Comparison of ENCODE assay signal across 2 cellular contexts in the genomic region with DNA sequence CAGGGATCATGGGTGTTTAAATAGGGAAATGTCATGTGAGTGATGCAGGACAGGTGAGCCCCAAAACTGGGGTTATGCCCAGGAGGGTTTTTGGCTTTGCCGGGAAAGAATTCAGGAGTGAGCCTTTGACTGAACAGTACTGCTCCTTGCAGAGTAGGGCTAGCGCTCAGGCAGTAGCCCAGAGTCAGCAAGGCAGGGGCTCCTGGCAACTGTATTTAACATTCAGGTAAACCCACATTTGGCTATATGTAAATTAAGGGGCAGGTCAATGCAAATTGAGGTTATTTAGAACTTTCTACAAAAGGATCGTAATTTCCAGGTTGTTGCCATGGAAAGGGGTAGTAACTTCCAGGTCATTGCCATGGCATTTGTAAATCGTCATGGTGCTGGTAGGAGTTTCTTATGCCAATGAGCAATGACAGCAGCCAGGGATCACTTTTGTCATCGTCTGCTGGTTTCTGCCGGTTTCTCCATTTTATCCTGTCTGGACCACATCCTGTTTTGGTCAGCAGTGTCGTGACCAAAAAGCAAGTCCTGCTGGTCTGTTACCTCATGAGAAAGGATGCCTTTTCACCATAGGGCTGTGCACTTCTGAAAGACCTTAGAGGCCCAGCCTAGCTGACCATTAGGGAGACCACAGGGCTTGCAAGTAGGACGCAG.
TF ChIP-seq lines count a peak whose summit lies in the region.

No MANE protein-coding gene starts in this region.

TF ChIP-seq in liver, 16 proteins besides CTCF, POLR2A, EP300 and RAD21 (continued from another document):
- TF ChIP-seq, protein P1, sequence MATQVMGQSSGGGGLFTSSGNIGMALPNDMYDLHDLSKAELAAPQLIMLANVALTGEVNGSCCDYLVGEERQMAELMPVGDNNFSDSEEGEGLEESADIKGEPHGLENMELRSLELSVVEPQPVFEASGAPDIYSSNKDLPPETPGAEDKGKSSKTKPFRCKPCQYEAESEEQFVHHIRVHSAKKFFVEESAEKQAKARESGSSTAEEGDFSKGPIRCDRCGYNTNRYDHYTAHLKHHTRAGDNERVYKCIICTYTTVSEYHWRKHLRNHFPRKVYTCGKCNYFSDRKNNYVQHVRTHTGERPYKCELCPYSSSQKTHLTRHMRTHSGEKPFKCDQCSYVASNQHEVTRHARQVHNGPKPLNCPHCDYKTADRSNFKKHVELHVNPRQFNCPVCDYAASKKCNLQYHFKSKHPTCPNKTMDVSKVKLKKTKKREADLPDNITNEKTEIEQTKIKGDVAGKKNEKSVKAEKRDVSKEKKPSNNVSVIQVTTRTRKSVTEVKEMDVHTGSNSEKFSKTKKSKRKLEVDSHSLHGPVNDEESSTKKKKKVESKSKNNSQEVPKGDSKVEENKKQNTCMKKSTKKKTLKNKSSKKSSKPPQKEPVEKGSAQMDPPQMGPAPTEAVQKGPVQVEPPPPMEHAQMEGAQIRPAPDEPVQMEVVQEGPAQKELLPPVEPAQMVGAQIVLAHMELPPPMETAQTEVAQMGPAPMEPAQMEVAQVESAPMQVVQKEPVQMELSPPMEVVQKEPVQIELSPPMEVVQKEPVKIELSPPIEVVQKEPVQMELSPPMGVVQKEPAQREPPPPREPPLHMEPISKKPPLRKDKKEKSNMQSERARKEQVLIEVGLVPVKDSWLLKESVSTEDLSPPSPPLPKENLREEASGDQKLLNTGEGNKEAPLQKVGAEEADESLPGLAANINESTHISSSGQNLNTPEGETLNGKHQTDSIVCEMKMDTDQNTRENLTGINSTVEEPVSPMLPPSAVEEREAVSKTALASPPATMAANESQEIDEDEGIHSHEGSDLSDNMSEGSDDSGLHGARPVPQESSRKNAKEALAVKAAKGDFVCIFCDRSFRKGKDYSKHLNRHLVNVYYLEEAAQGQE (IDR thresholded peaks at IDR 0.05) = no peak
- TF ChIP-seq RXRA (IDR thresholded peaks at IDR 0.05) (no peak), JUND (IDR thresholded peaks at IDR 0.05) (no peak)

TF ChIP-seq in HepG2, 621 proteins besides CTCF, POLR2A, EP300 and RAD21 (continued from another document):
- TF ChIP-seq, protein P2, sequence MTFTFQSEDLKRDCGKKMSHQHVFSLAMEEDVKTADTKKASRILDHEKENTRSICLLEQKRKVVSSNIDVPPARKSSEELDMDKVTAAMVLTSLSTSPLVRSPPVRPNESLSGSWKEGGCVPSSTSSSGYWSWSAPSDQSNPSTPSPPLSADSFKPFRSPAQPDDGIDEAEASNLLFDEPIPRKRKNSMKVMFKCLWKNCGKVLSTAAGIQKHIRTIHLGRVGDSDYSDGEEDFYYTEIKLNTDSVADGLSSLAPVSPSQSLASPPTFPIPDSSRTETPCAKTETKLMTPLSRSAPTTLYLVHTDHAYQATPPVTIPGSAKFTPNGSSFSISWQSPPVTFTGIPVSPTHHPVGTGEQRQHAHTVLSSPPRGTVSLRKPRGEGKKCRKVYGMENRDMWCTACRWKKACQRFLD (CRISPR knock-in tag; IDR thresholded peaks at IDR 0.05; ENCODE audit: borderline replicate concordance) = no peak
